ENCODE assay signal across 8 cellular contexts in genomic region chr1:205210876-205211838, GRCh38. TPM values are rescaled to one million over a fixed set of nuclear protein-coding genes. Genes with fewer than 3 reads are reported as not detected.
A peak's percentile ranks its signal among the peaks of the same experiment; 100 is the strongest.
DNase-seq lines count a peak whose midpoint lies in the region; ATAC-seq and TF ChIP-seq lines count a peak whose summit lies in the region.

DSTYK (minus strand) TSS chr1:205211702; CDS start chr1:205211535, 167 bp downstream.

- no peaks in the 10 kb centered on the region for H3K27me3 Mint-ChIP-seq in activated naive CD8-positive, alpha-beta T cell

- H3K4me1 Mint-ChIP-seq in activated naive CD8-positive, alpha-beta T cell (ENCODE audit: low read depth) = peaks cover 51% of the 10 kb centered on the region

- H3K36me3 ChIP-seq in GM06990 (ENCODE audit: control insufficient read depth, insufficient read depth, low read length) = no peaks in the 10 kb centered on the region

- no peaks in the 10 kb centered on the region for H3K36me3 Mint-ChIP-seq in activated naive CD8-positive, alpha-beta T cell

- H3K27ac Mint-ChIP-seq in activated naive CD8-positive, alpha-beta T cell = peak within 1 kb of the TSS; percentile 96

- peak; percentile 93 for DNase-seq in GM06990 (ENCODE audit: extremely low read depth, insufficient read length)
- DNase-seq in NCI-H1092 treated with DMSO at 0.1 percent for 48 hours (lab: John Stamatoyannopoulos, UW) = peak; percentile 97
- DNase-seq in SKM-1 treated with dmso at 0.1 percent for 144 hours (lab: John Stamatoyannopoulos, UW; ENCODE audit: unreplicated experiment) = peak; percentile 99
- peak; percentile 94 for DNase-seq in glomerular visceral epithelial cell (ENCODE audit: extremely low spot score)
- peak; percentile 68 for DNase-seq in omental fat pad (ENCODE audit: low spot score)

- no peak for TF ChIP-seq CTCF in GM06990 (IDR thresholded peaks at IDR 0.05; ENCODE audit: insufficient read depth, low read length, poor library complexity, severe bottlenecking)
- TF ChIP-seq CTCF in omental fat pad (IDR thresholded peaks at IDR 0.05) = no peak

- H3K27me3 ChIP-seq in GM06990 (replicated peaks; ENCODE audit: control insufficient read depth, insufficient read depth, low read length) = no peaks in the 10 kb centered on the region

- no peaks in the 10 kb centered on the region for H3K9me3 Mint-ChIP-seq in activated naive CD8-positive, alpha-beta T cell (ENCODE audit: low read depth)

- H3K4me3 Mint-ChIP-seq in activated naive CD8-positive, alpha-beta T cell = peak within 1 kb of the TSS; percentile 99

- peak within 1 kb of the TSS; percentile 82 for H3K27ac ChIP-seq in temporal lobe (ENCODE audit: low read depth, low read length)

- ATAC-seq in HG02588 (IDR thresholded peaks at IDR 0.05; ENCODE audit: unreplicated experiment) (peak; percentile 84), omental fat pad (ENCODE audit: low FRiP score) (peak; percentile 96)

- peak within 1 kb of the TSS; percentile 91 for H3K4me3 ChIP-seq in GM06990 (replicated peaks; ENCODE audit: low read depth, low read length)

RNA-seq across cellular contexts. Expression of gene DSTYK, which starts in this region (rescaled TPM):
- total RNA-seq in omental fat pad (10 to 100 TPM in 3 of 4 donors, 1 to 10 TPM in 1; 7.6 to 13.0 (median 11.4) TPM), temporal lobe (19.4 TPM)

Comparison
In these comparisons a context has a peak if more than half of its experiments do, and no peak if none do; other contexts are left out.
1. Peak in every context shown above with its lines: DNase-seq, ATAC-seq, H3K4me3 ChIP-seq and H3K27ac ChIP-seq.